ENCODE assay signal across 8 cellular contexts in the genomic region with DNA sequence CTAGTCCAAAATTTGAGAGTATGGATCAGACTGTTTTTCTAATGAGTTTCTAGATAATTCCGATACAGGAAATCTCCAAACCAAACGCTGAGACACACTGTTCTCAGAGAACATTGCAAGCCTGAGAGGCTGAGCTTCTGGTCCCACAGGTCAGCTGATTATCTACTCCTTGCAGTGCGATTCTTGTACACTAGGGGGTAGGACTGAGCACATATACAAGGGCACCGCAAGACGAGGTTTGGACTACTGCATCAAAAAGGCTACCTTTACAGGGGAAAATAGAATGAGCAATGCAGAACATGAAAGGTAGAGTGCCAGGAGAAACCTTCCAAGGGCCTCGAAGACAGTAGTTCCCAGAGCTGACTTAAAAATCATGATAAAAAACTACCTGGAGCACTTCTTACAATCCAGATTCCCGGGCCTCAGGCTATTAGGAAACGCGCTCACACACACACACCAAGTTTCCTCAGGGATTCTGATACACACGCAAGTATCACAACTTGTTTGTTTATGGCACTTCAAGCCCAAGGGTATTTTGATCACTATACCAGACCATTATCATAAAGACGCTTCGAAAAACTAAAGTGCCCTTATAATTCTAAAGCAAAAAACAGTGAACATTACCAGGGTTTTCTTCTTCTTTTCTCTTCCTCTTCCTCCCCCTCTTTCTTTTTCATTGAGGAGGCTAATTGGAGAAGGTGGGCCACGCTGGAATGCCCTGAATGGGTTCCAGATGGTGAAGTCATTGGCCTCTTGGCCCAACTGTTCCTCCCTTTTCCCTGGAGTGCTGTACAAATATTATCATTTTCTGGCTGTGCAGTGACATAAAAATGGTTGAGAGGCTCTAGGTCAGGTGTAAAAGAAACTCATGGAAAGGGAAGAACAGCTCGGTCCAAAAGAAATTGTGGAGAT.
DNase-seq lines count a peak whose midpoint lies in the region; ATAC-seq and TF ChIP-seq lines count a peak whose summit lies in the region.

No MANE protein-coding gene starts in this region.

- H3K4me3 ChIP-seq in breast epithelium = no peak overlapping the region
- H3K4me3 ChIP-seq in fibroblast of the aortic adventitia (ENCODE audit: low read depth, low read length) = no peak overlapping the region

- no TSS peak for BruUV-seq in MCF 10A (replicated peaks; lab: Mats Ljungman, UMichigan)

- no peaks in the 10 kb centered on the region for H3K27me3 ChIP-seq in breast epithelium

- H3K4me3 Mint-ChIP-seq in MCF 10A (ENCODE audit: unreplicated experiment) = no peak overlapping the region
- no peak overlapping the region for H3K4me3 Mint-ChIP-seq in activated CD4-positive, alpha-beta T cell treated with anti-CD3 and anti-CD28 coated beads, Interleukin-2, amount 10 ng/mL, durations not matched to agents 7 days and 5 days

- no peak for TF ChIP-seq POLR2A in breast epithelium (IDR thresholded peaks at IDR 0.05)

- no peaks in the 10 kb centered on the region for H3K27me3 Mint-ChIP-seq in MCF 10A (ENCODE audit: insufficient read depth, unreplicated experiment)
- peaks cover 46% of the 10 kb centered on the region for H3K27me3 Mint-ChIP-seq in activated CD4-positive, alpha-beta T cell treated with anti-CD3 and anti-CD28 coated beads, Interleukin-2, amount 10 ng/mL, durations not matched to agents 7 days and 5 days

- intact Hi-C loops in MCF 10A (cut with micrococcal nuclease) (loop anchor here (1.0 to 10.0 kb wide), 5 partner anchors 155 to 434 kb away; partner anchors contain the start of gene ZNF148), breast epithelium (cut with DNase I; ENCODE audit: low total_unique reads) (no loop called here)

- peaks cover 6% of the 10 kb centered on the region for H3K36me3 Mint-ChIP-seq in MCF 10A (ENCODE audit: insufficient read depth, unreplicated experiment)
- H3K36me3 Mint-ChIP-seq in activated CD4-positive, alpha-beta T cell treated with anti-CD3 and anti-CD28 coated beads, Interleukin-2, amount 10 ng/mL, durations not matched to agents 7 days and 5 days (ENCODE audit: low read depth) = no peaks in the 10 kb centered on the region

- H3K36me3 ChIP-seq in breast epithelium = no peaks in the 10 kb centered on the region

- H3K4me1 Mint-ChIP-seq in MCF 10A (ENCODE audit: insufficient read depth, unreplicated experiment) = no peaks in the 10 kb centered on the region
- peaks cover 33% of the 10 kb centered on the region for H3K4me1 Mint-ChIP-seq in activated CD4-positive, alpha-beta T cell treated with anti-CD3 and anti-CD28 coated beads, Interleukin-2, amount 10 ng/mL, durations not matched to agents 7 days and 5 days

- no peaks in the 10 kb centered on the region for H3K9me3 ChIP-seq in breast epithelium

- no peaks in the 10 kb centered on the region for H3K9me3 Mint-ChIP-seq in MCF 10A (ENCODE audit: unreplicated experiment)
- H3K9me3 Mint-ChIP-seq in activated CD4-positive, alpha-beta T cell treated with anti-CD3 and anti-CD28 coated beads, Interleukin-2, amount 10 ng/mL, durations not matched to agents 7 days and 5 days = no peaks in the 10 kb centered on the region

- H3K27ac Mint-ChIP-seq in MCF 10A (ENCODE audit: low read depth, unreplicated experiment) = no peak overlapping the region
- no peak overlapping the region for H3K27ac Mint-ChIP-seq in activated CD4-positive, alpha-beta T cell treated with anti-CD3 and anti-CD28 coated beads, Interleukin-2, amount 10 ng/mL, durations not matched to agents 7 days and 5 days

- no peak for ATAC-seq in HG02678 (IDR thresholded peaks at IDR 0.05; ENCODE audit: unreplicated experiment)

- H3K27ac ChIP-seq in breast epithelium = no peak overlapping the region

- CTCF ChIA-PET in MCF 10A (lab: Yijun Ruan, JAX) = interaction anchor here (0.6 to 1.5 kb wide), 9 partner anchors 11 to 423 kb away, joined by 3 to 4 read pairs (median 4); no protein-coding TSS in a partner anchor
- CTCF ChIA-PET in activated CD4-positive, alpha-beta T cell treated with anti-CD3 and anti-CD28 coated beads, Interleukin-2, amount 10 ng/mL, durations not matched to agents 7 days and 5 days (lab: Charles Lee) = interaction anchor here (0.7 to 1.7 kb wide), 5 partner anchors 9 to 118 kb away, joined by 3 to 5 read pairs (median 4); no protein-coding TSS in a partner anchor

- H3K4me1 ChIP-seq in breast epithelium = no peaks in the 10 kb centered on the region

- DNase-seq in MCF 10A (ENCODE audit: unreplicated experiment) (peak; percentile 81), breast epithelium (ENCODE audit: low spot score in 2 of 2) (no peak), NCI-H2029 treated with DMSO at 0.1 percent for 48 hours (lab: John Stamatoyannopoulos, UW) (peak; percentile 87), fibroblast of the aortic adventitia (ENCODE audit: low read depth) (peak; percentile 51), NCI-H1092 treated with DMSO at 0.1 percent for 48 hours (lab: John Stamatoyannopoulos, UW) (no peak)
- peak; percentile 74 for DNase-seq in activated CD4-positive, alpha-beta T cell treated with anti-CD3 and anti-CD28 coated beads, Interleukin-2, amount 10 ng/mL, durations not matched to agents 7 days and 5 days
- peak; percentile 29 to 59 for DNase-seq in stimulated activated CD4-positive, alpha-beta T cell treated with anti-CD3 and anti-CD28 coated beads, Interleukin-1b, Interleukin-23, amount 100 ng/mL, for 4 hours (ENCODE audit: low read depth in 2 of 2)

- POLR2A ChIA-PET in MCF 10A (lab: Yijun Ruan, JAX) = no interaction called here
- POLR2A ChIA-PET in activated CD4-positive, alpha-beta T cell treated with anti-CD3 and anti-CD28 coated beads, Interleukin-2, amount 10 ng/mL, durations not matched to agents 7 days and 5 days (lab: Charles Lee) = no interaction called here

- peak; percentile 55 for TF ChIP-seq CTCF in MCF 10A (IDR thresholded peaks at IDR 0.05; ENCODE audit: unreplicated experiment)
- peak in 1 of 3 donors; percentile 17 for TF ChIP-seq CTCF in breast epithelium (IDR thresholded peaks at IDR 0.05)
- peak; percentile 54 for TF ChIP-seq CTCF in fibroblast of the aortic adventitia (IDR thresholded peaks at IDR 0.05; ENCODE audit: insufficient read depth, low read length)

Comparison
In these comparisons a context has a peak if more than half of its experiments do, and no peak if none do; other contexts are left out.
1. DNase-seq: peak in MCF 10A (single experiment), NCI-H2029 treated with DMSO at 0.1 percent for 48 hours (single experiment), activated CD4-positive, alpha-beta T cell treated with anti-CD3 and anti-CD28 coated beads, Interleukin-2, amount 10 ng/mL, durations not matched to agents 7 days and 5 days (single experiment), fibroblast of the aortic adventitia (single experiment) and stimulated activated CD4-positive, alpha-beta T cell treated with anti-CD3 and anti-CD28 coated beads, Interleukin-1b, Interleukin-23, amount 100 ng/mL, for 4 hours (2 of 2); none in breast epithelium (0 of 2) and NCI-H1092 treated with DMSO at 0.1 percent for 48 hours (single experiment).